17 cellular contexts compared by ENCODE assay signal in genomic region chr11:14583252-14584105, GRCh38.
DNase-seq lines count a peak whose midpoint lies in the region; ATAC-seq and TF ChIP-seq lines count a peak whose summit lies in the region.
"Had no signal": no experiment of that assay in that cellular context is flagged by ENCODE, and none has a peak within 500 bp of the region (broad histone marks: within the 10 kb centered on the region; RNA-seq: fewer than 3 reads in every experiment).

No MANE protein-coding gene starts in this region.

- ATAC-seq in body of pancreas, result peak; percentile 76
- ATAC-seq in HG03457 (IDR thresholded peaks at IDR 0.05; ENCODE audit: unreplicated experiment), result no peak
- ATAC-seq: gastrocnemius medialis, GM12878 had no signal

- intact Hi-C loops in body of pancreas (cut with DNase I), result no loop called here

- peak overlapping the region; percentile 72 for H3K27ac Mint-ChIP-seq in activated naive CD4-positive, alpha-beta T cell treated with anti-CD3 and anti-CD28 coated beads, Interleukin-2, amount 50 U/mL, for 24 hours
- H3K27ac Mint-ChIP-seq in type B pancreatic cell, result peak overlapping the region; percentile 48
- H3K27ac Mint-ChIP-seq: activated naive CD4-positive, alpha-beta T cell treated with anti-CD3 and anti-CD28 coated beads for 36 hours had no signal

- no peaks in the 10 kb centered on the region for H3K27me3 ChIP-seq in body of pancreas
- H3K27me3 ChIP-seq: gastrocnemius medialis, suprapubic skin had no signal

- H3K4me3 ChIP-seq in body of pancreas, result no peak overlapping the region
- H3K4me3 ChIP-seq: gastrocnemius medialis, GM12878, lung, suprapubic skin had no signal

- no peak overlapping the region for H3K4me3 Mint-ChIP-seq in activated naive CD4-positive, alpha-beta T cell treated with anti-CD3 and anti-CD28 coated beads, Interleukin-2, amount 50 U/mL, for 24 hours
- H3K4me3 Mint-ChIP-seq in type B pancreatic cell, result peak overlapping the region; percentile 37
- H3K4me3 Mint-ChIP-seq: activated naive CD4-positive, alpha-beta T cell treated with anti-CD3 and anti-CD28 coated beads for 36 hours had no signal

- no peak for TF ChIP-seq POLR2A in body of pancreas (IDR thresholded peaks at IDR 0.05)

- peaks cover 8% of the 10 kb centered on the region for H3K9me3 Mint-ChIP-seq in activated naive CD4-positive, alpha-beta T cell treated with anti-CD3 and anti-CD28 coated beads, Interleukin-2, amount 50 U/mL, for 24 hours
- no peaks in the 10 kb centered on the region for H3K9me3 Mint-ChIP-seq in type B pancreatic cell

- no peak for DNase-seq in activated naive CD4-positive, alpha-beta T cell (lab: John Stamatoyannopoulos, UW)
- DNase-seq in body of pancreas, result peak; percentile 25 to 57 (median 47)
- peak; percentile 77 for DNase-seq in left kidney (ENCODE audit: low read depth, low spot score)
- DNase-seq in type B pancreatic cell (ENCODE audit: extremely low spot score, unreplicated experiment), result no peak
- no peak for DNase-seq in activated CD8-positive, alpha-beta memory T cell treated with anti-CD3 and anti-CD28 coated beads for 24 hours
- DNase-seq in H4 (ENCODE audit: low spot score), result no peak
- DNase-seq: activated CD4-positive, alpha-beta T cell treated with anti-CD3 and anti-CD28 coated beads, Interleukin-2, amount 50 U/mL, for 48 hours; activated naive CD4-positive, alpha-beta T cell treated with anti-CD3 and anti-CD28 coated beads for 36 hours; gastrocnemius medialis; KBM-7; NCI-H187; T-helper 2 cell had no signal

- H3K27me3 Mint-ChIP-seq in activated naive CD4-positive, alpha-beta T cell treated with anti-CD3 and anti-CD28 coated beads, Interleukin-2, amount 50 U/mL, for 24 hours, result no peaks in the 10 kb centered on the region
- H3K27me3 Mint-ChIP-seq in type B pancreatic cell, result no peaks in the 10 kb centered on the region

- no peaks in the 10 kb centered on the region for H3K9me3 ChIP-seq in body of pancreas
- H3K9me3 ChIP-seq: gastrocnemius medialis, suprapubic skin had no signal

- H3K27ac ChIP-seq in body of pancreas, result peak overlapping the region; percentile 19 to 72 (median 64)
- H3K27ac ChIP-seq: gastrocnemius medialis, suprapubic skin had no signal

- peaks cover 74% of the 10 kb centered on the region for H3K4me1 Mint-ChIP-seq in activated naive CD4-positive, alpha-beta T cell treated with anti-CD3 and anti-CD28 coated beads, Interleukin-2, amount 50 U/mL, for 24 hours
- peaks cover 20% of the 10 kb centered on the region for H3K4me1 Mint-ChIP-seq in type B pancreatic cell (ENCODE audit: unreplicated experiment)

- WGBS in body of pancreas, 2 donors, result 12 to 18% methylated on average over 9 of the region's 9 CpGs

- H3K36me3 Mint-ChIP-seq in activated naive CD4-positive, alpha-beta T cell treated with anti-CD3 and anti-CD28 coated beads, Interleukin-2, amount 50 U/mL, for 24 hours, result peaks cover 21% of the 10 kb centered on the region
- H3K36me3 Mint-ChIP-seq in type B pancreatic cell, result no peaks in the 10 kb centered on the region

- peaks cover 24% of the 10 kb centered on the region for H3K4me1 ChIP-seq in body of pancreas
- H3K4me1 ChIP-seq: gastrocnemius medialis, suprapubic skin had no signal

- TF ChIP-seq CTCF in body of pancreas (IDR thresholded peaks at IDR 0.05), result no peak
- no peak for TF ChIP-seq CTCF in type B pancreatic cell (conservative IDR thresholded peaks at IDR 0.05)

- no peaks in the 10 kb centered on the region for H3K36me3 ChIP-seq in body of pancreas (replicated peaks in 1 of 2; ENCODE audit: insufficient read depth in 1 of 2, low read depth in 2 of 2)
- H3K36me3 ChIP-seq: gastrocnemius medialis, suprapubic skin had no signal

Comparison
In these comparisons a context has a peak if more than half of its experiments do, and no peak if none do; other contexts are left out.
1. DNase-seq: peak in body of pancreas (4 of 4) and left kidney (single experiment); none in activated naive CD4-positive, alpha-beta T cell (0 of 4), type B pancreatic cell (single experiment), activated CD8-positive, alpha-beta memory T cell treated with anti-CD3 and anti-CD28 coated beads for 24 hours (single experiment) and H4 (single experiment).